ENCODE assay signal across 1 cellular context in the genomic region with DNA sequence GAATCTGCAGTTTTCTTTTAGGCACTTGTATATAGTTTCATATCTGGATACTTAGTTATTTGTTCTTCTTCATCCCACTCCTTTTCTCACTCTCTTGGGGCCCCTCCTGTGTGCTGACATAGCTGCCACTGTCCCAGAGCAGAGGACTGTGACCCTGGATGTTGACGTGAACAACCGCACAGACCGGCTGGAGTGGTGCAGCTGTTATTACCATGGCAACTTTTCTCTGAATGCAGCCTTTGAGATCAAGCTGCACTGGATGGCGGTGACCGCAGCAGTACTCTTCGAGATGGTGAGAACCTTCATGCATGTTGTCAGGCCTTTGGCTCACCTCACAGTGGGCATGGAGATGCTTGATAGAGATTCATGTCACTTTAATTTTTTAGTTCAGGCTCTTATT.
TF ChIP-seq lines count a peak whose summit lies in the region.

No MANE protein-coding gene starts in this region.

TF ChIP-seq in WTC11, 78 proteins besides CTCF, POLR2A, EP300 and RAD21 (continued from another document):
- TF ChIP-seq, protein P1, sequence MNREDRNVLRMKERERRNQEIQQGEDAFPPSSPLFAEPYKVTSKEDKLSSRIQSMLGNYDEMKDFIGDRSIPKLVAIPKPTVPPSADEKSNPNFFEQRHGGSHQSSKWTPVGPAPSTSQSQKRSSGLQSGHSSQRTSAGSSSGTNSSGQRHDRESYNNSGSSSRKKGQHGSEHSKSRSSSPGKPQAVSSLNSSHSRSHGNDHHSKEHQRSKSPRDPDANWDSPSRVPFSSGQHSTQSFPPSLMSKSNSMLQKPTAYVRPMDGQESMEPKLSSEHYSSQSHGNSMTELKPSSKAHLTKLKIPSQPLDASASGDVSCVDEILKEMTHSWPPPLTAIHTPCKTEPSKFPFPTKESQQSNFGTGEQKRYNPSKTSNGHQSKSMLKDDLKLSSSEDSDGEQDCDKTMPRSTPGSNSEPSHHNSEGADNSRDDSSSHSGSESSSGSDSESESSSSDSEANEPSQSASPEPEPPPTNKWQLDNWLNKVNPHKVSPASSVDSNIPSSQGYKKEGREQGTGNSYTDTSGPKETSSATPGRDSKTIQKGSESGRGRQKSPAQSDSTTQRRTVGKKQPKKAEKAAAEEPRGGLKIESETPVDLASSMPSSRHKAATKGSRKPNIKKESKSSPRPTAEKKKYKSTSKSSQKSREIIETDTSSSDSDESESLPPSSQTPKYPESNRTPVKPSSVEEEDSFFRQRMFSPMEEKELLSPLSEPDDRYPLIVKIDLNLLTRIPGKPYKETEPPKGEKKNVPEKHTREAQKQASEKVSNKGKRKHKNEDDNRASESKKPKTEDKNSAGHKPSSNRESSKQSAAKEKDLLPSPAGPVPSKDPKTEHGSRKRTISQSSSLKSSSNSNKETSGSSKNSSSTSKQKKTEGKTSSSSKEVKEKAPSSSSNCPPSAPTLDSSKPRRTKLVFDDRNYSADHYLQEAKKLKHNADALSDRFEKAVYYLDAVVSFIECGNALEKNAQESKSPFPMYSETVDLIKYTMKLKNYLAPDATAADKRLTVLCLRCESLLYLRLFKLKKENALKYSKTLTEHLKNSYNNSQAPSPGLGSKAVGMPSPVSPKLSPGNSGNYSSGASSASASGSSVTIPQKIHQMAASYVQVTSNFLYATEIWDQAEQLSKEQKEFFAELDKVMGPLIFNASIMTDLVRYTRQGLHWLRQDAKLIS (CRISPR knock-in tag; IDR thresholded peaks at IDR 0.05; ENCODE audit: borderline replicate concordance), result no peak
